In genomic region chr5:139468421-139468931, GRCh38 we compare ENCODE assay signal across 12 cellular contexts. TPM values are rescaled to one million over a fixed set of nuclear protein-coding genes. Genes with fewer than 3 reads are reported as not detected.
A peak's percentile ranks its signal among the peaks of the same experiment; 100 is the strongest.
DNase-seq lines count a peak whose midpoint lies in the region; ATAC-seq and TF ChIP-seq lines count a peak whose summit lies in the region.
"Had no signal": no experiment of that assay in that cellular context is flagged by ENCODE, and none has a peak within 500 bp of the region (broad histone marks: within the 10 kb centered on the region; RNA-seq: fewer than 3 reads in every experiment).

No MANE protein-coding gene starts in this region.

- intact Hi-C loops in CD4-positive, alpha-beta memory T cell (cut with micrococcal nuclease), result no loop called here
- intact Hi-C loops in naive thymus-derived CD4-positive, alpha-beta T cell (cut with micrococcal nuclease), result no loop called here

- in situ Hi-C loops in G401 (cut with HindIII; ENCODE audit: low sequenced_read_pairs), result no loop called here

- H3K27me3 Mint-ChIP-seq in CD4-positive, alpha-beta memory T cell, result no peaks in the 10 kb centered on the region
- no peaks in the 10 kb centered on the region for H3K27me3 Mint-ChIP-seq in naive thymus-derived CD4-positive, alpha-beta T cell

- peaks cover 32 to 55% (median 45%) of the 10 kb centered on the region in 4 donors for H3K4me1 Mint-ChIP-seq in CD4-positive, alpha-beta memory T cell
- peaks cover 44 to 54% (median 53%) of the 10 kb centered on the region in 7 donors for H3K4me1 Mint-ChIP-seq in naive thymus-derived CD4-positive, alpha-beta T cell

- H3K27ac Mint-ChIP-seq in CD4-positive, alpha-beta memory T cell, result peak overlapping the region; percentile 67 to 94 (median 85)
- peak overlapping the region in 8 of 9 donors; percentile 51 to 98 (median 81) for H3K27ac Mint-ChIP-seq in naive thymus-derived CD4-positive, alpha-beta T cell

- peak; percentile 46 for ATAC-seq in naive thymus-derived CD4-positive, alpha-beta T cell
- ATAC-seq in GM21528 (IDR thresholded peaks at IDR 0.05; ENCODE audit: low FRiP score, unreplicated experiment) (no peak), GM18907 (IDR thresholded peaks at IDR 0.05; ENCODE audit: unreplicated experiment) (no peak)

- POLR2A ChIA-PET in CD4-positive, alpha-beta memory T cell (lab: Charles Lee; ENCODE audit: partially characterized antibody), result interaction anchor here (1.5 to 9.4 kb wide), 4 partner anchors 10 to 30 kb away, joined by 4 to 131 read pairs (median 28); partner anchors contain the start of genes DNAJC18 and STING1
- POLR2A ChIA-PET in naive thymus-derived CD4-positive, alpha-beta T cell (lab: Charles Lee), result interaction anchor here (0.9 to 8.4 kb wide), 4 partner anchors 9 to 14 kb away, joined by 5 to 83 read pairs (median 12); partner anchors contain the start of gene STING1

- H3K27ac ChIP-seq in CD4-positive, alpha-beta memory T cell (ENCODE audit: low read depth, low read length), result no peak overlapping the region
- H3K27ac ChIP-seq in HL-60 (replicated peaks), result peak overlapping the region; percentile 66
- no peak overlapping the region for H3K27ac ChIP-seq in naive thymus-derived CD4-positive, alpha-beta T cell (ENCODE audit: low read depth, low read length)
- H3K27ac ChIP-seq: adrenal gland, esophagus squamous epithelium, left ventricle myocardium inferior had no signal

- CTCF ChIA-PET in CD4-positive, alpha-beta memory T cell (lab: Charles Lee; ENCODE audit: partially characterized antibody), result no interaction called here
- CTCF ChIA-PET in naive thymus-derived CD4-positive, alpha-beta T cell (lab: Charles Lee), result no interaction called here

- no peaks in the 10 kb centered on the region for H3K27me3 ChIP-seq in CD4-positive, alpha-beta memory T cell (ENCODE audit: insufficient read depth, low read length)
- H3K27me3 ChIP-seq in HL-60 (ENCODE audit: insufficient read depth, poor library complexity, severe bottlenecking), result no peaks in the 10 kb centered on the region
- H3K27me3 ChIP-seq in naive thymus-derived CD4-positive, alpha-beta T cell (ENCODE audit: control insufficient read depth in 2 of 2, insufficient read depth in 2 of 2, low read length in 2 of 2), result no peaks in the 10 kb centered on the region
- H3K27me3 ChIP-seq: adrenal gland, esophagus squamous epithelium had no signal

- no peak for TF ChIP-seq CTCF in HL-60 (IDR thresholded peaks at IDR 0.05; ENCODE audit: insufficient read depth, low read length)

- DNase-seq in CD4-positive, alpha-beta memory T cell, result no peak
- DNase-seq in HL-60 (ENCODE audit: low read depth in 1 of 2, low spot score in 1 of 2) (peak in 1 of 2 experiments; percentile 84), G401 (ENCODE audit: low spot score) (no peak)
- DNase-seq in activated T-cell treated with anti-CD3 and anti-CD28 coated beads, Interleukin-2, amount 50 U/mL, for 48 hours, result peak; percentile 45 to 53
- no peak for DNase-seq in naive thymus-derived CD4-positive, alpha-beta T cell
- DNase-seq in stimulated activated CD8-positive, alpha-beta memory T cell treated with anti-CD3 and anti-CD28 coated beads, Interleukin-4, amount 100 ng/mL, for 48 hours, result no peak
- DNase-seq: adrenal gland, esophagus squamous epithelium, left ventricle myocardium inferior, NCI-H2171 had no signal

- H3K9me3 ChIP-seq in CD4-positive, alpha-beta memory T cell (ENCODE audit: control insufficient read depth in 1 of 2, low read length in 2 of 2), result no peaks in the 10 kb centered on the region
- no peaks in the 10 kb centered on the region for H3K9me3 ChIP-seq in naive thymus-derived CD4-positive, alpha-beta T cell (ENCODE audit: control insufficient read depth in 2 of 3, low read length in 3 of 3)
- H3K9me3 ChIP-seq: adrenal gland, esophagus squamous epithelium, left ventricle myocardium inferior had no signal

- peaks cover 0 to 4% of the 10 kb centered on the region in 2 donors for H3K36me3 Mint-ChIP-seq in CD4-positive, alpha-beta memory T cell
- peaks cover 0 to under 1% (median 0%) of the 10 kb centered on the region in 5 donors for H3K36me3 Mint-ChIP-seq in naive thymus-derived CD4-positive, alpha-beta T cell

- peak overlapping the region in 7 of 8 donors; percentile 38 to 84 (median 71) for H3K4me3 Mint-ChIP-seq in CD4-positive, alpha-beta memory T cell
- peak overlapping the region in 9 of 10 donors; percentile 38 to 84 (median 55) for H3K4me3 Mint-ChIP-seq in naive thymus-derived CD4-positive, alpha-beta T cell

- no peak overlapping the region for H3K4me3 ChIP-seq in CD4-positive, alpha-beta memory T cell (ENCODE audit: low read length in 2 of 2)
- H3K4me3 ChIP-seq in HL-60 (replicated peaks; ENCODE audit: insufficient read depth, low read length), result no peak overlapping the region
- H3K4me3 ChIP-seq in naive thymus-derived CD4-positive, alpha-beta T cell (ENCODE audit: low read length), result no peak overlapping the region
- H3K4me3 ChIP-seq: adrenal gland, esophagus squamous epithelium, left ventricle myocardium inferior had no signal

- no peaks in the 10 kb centered on the region for H3K9me3 Mint-ChIP-seq in CD4-positive, alpha-beta memory T cell
- no peaks in the 10 kb centered on the region for H3K9me3 Mint-ChIP-seq in naive thymus-derived CD4-positive, alpha-beta T cell

- H3K36me3 ChIP-seq in CD4-positive, alpha-beta memory T cell (ENCODE audit: insufficient read depth, low read length), result no peaks in the 10 kb centered on the region
- H3K36me3 ChIP-seq in naive thymus-derived CD4-positive, alpha-beta T cell (ENCODE audit: control insufficient read depth in 2 of 3, insufficient read depth in 3 of 3, low read length in 3 of 3), result no peaks in the 10 kb centered on the region
- H3K36me3 ChIP-seq: adrenal gland, esophagus squamous epithelium, left ventricle myocardium inferior had no signal

- peaks cover 54% of the 10 kb centered on the region for H3K4me1 ChIP-seq in CD4-positive, alpha-beta memory T cell (ENCODE audit: insufficient read depth, low read length)
- H3K4me1 ChIP-seq in naive thymus-derived CD4-positive, alpha-beta T cell (ENCODE audit: control insufficient read depth in 2 of 2, insufficient read depth in 2 of 2, low read length in 2 of 2), result peaks cover 17 to 50% of the 10 kb centered on the region in 2 donors
- H3K4me1 ChIP-seq: adrenal gland had no signal

RNA-seq across cellular contexts. Expression of gene SMIM33, which starts 2.3 kb away (rescaled TPM):
- total RNA-seq in CD4-positive, alpha-beta memory T cell, result 1 to 10 TPM; 1.1 to 1.2 TPM
- under 1 TPM; 0.31 to 0.94 TPM for polyA plus RNA-seq in CD4-positive, alpha-beta memory T cell
- under 1 TPM in 3 of 5 experiments, not detected in 2; 0.14 to 0.99 (median 0.27) TPM for total RNA-seq in naive thymus-derived CD4-positive, alpha-beta T cell
- under 1 TPM; 0.09 to 0.64 TPM for polyA plus RNA-seq in naive thymus-derived CD4-positive, alpha-beta T cell
- total RNA-seq in G401 (2014; rRNA removed; shearing (Covaris generic)), result not detected in 2 replicates
- total RNA-seq: adrenal gland, esophagus squamous epithelium, left ventricle myocardium inferior had no signal
- polyA plus RNA-seq: adrenal gland had no signal

RNA-seq across cellular contexts. Expression of gene ECSCR, which starts 5.9 kb away (rescaled TPM):
- under 1 TPM; 0.32 to 0.33 TPM for total RNA-seq in CD4-positive, alpha-beta memory T cell
- not detected for polyA plus RNA-seq in CD4-positive, alpha-beta memory T cell
- total RNA-seq in naive thymus-derived CD4-positive, alpha-beta T cell, result under 1 TPM in 3 of 5 experiments, not detected in 2; 0.37 to 0.73 (median 0.38) TPM
- under 1 TPM in 1 of 2 donors, not detected in 1; 0.19 TPM for polyA plus RNA-seq in naive thymus-derived CD4-positive, alpha-beta T cell
- total RNA-seq in G401 (2014; rRNA removed; shearing (Covaris generic)), result 2.0 and 6.3 TPM in 2 replicates

RNA-seq across cellular contexts. Expression of gene STING1, which starts 14.1 kb away (rescaled TPM):
- total RNA-seq in CD4-positive, alpha-beta memory T cell, result 100 to 1,000 TPM; 141 to 144 TPM
- 100 to 1,000 TPM; 124 to 176 TPM for polyA plus RNA-seq in CD4-positive, alpha-beta memory T cell
- total RNA-seq in naive thymus-derived CD4-positive, alpha-beta T cell, result 100 to 1,000 TPM; 124 to 213 (median 130) TPM
- polyA plus RNA-seq in naive thymus-derived CD4-positive, alpha-beta T cell, result 100 to 1,000 TPM in 1 of 2 donors, 10 to 100 TPM in 1; 84.6 to 150 TPM
- 23.1 and 49.2 TPM in 2 replicates for total RNA-seq in G401 (2014; rRNA removed; shearing (Covaris generic))

RNA-seq across cellular contexts. Expression of gene DNAJC18, which starts 29.2 kb away (rescaled TPM):
- 1 to 10 TPM; 6.2 to 7.3 TPM for total RNA-seq in CD4-positive, alpha-beta memory T cell
- polyA plus RNA-seq in CD4-positive, alpha-beta memory T cell, result 1 to 10 TPM; 1.8 to 6.5 TPM
- 1 to 10 TPM; 2.2 to 9.7 (median 4.9) TPM for total RNA-seq in naive thymus-derived CD4-positive, alpha-beta T cell
- polyA plus RNA-seq in naive thymus-derived CD4-positive, alpha-beta T cell, result 1 to 10 TPM; 3.8 to 6.8 TPM
- 4.1 and 18.8 TPM in 2 replicates for total RNA-seq in G401 (2014; rRNA removed; shearing (Covaris generic))

Comparison
In these comparisons a context has a peak if more than half of its experiments do, and no peak if none do; other contexts are left out.
1. DNase-seq: peak in activated T-cell treated with anti-CD3 and anti-CD28 coated beads, Interleukin-2, amount 50 U/mL, for 48 hours (2 of 2); none in CD4-positive, alpha-beta memory T cell (0 of 5), naive thymus-derived CD4-positive, alpha-beta T cell (0 of 9), G401 (single experiment) and stimulated activated CD8-positive, alpha-beta memory T cell treated with anti-CD3 and anti-CD28 coated beads, Interleukin-4, amount 100 ng/mL, for 48 hours (single experiment).